15 cellular contexts compared by ENCODE assay signal in the genomic region with DNA sequence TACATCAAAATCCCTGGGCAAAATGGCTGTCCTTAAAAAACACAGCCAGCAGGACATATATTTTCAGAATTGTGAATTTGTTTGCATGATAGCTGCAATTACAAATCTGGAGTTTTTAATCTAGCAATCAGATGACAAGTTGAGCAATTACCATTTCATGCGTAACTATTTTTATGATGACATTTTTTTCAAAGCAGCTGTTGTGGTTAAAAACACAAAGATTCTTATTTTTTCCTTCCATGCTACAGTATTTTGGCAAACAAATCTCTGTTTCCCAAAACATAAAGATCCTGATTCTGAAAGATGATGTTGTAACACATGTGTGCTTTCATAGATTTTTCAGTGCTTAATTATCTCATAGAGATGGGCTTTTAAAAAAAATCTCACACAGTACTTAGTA.
DNase-seq lines count a peak whose midpoint lies in the region; ATAC-seq and TF ChIP-seq lines count a peak whose summit lies in the region.
"Had no signal": no experiment of that assay in that cellular context is flagged by ENCODE, and none has a peak within 500 bp of the region (broad histone marks: within the 10 kb centered on the region; RNA-seq: fewer than 3 reads in every experiment).

No MANE protein-coding gene starts in this region.

- ATAC-seq in GM18519 (IDR thresholded peaks at IDR 0.05; ENCODE audit: low FRiP score, unreplicated experiment), result no peak
- ATAC-seq: A549; CD8-positive, alpha-beta T cell; GM12878 had no signal

- H3K4me3 ChIP-seq in fibroblast of villous mesenchyme (ENCODE audit: low read depth, low read length), result no peak overlapping the region
- H3K4me3 ChIP-seq: A549; BLaER1 treated with 17β-estradiol and CSF1 and Interleukin-3, amounts not matched to agents 10 nM and 100 nM; GM12878; HAP-1 had no signal

- TF ChIP-seq CTCF in fibroblast of villous mesenchyme (IDR thresholded peaks at IDR 0.05; ENCODE audit: insufficient read depth, low read depth, low read length), result no peak

- DNase-seq in GM03348 (ENCODE audit: low spot score), result peak; percentile 14
- DNase-seq in RPMI7951 (ENCODE audit: low read depth), result peak; percentile 9
- DNase-seq in fibroblast of villous mesenchyme (ENCODE audit: low read depth), result peak; percentile 1
- no peak for DNase-seq in NCI-H2227 treated with DMSO at 0.1 percent for 48 hours (lab: John Stamatoyannopoulos, UW)
- no peak for DNase-seq in 8988T
- DNase-seq in NCI-H1105 treated with DMSO at 0.1 percent for 48 hours (lab: John Stamatoyannopoulos, UW), result no peak
- DNase-seq: Calu3; CD8-positive, alpha-beta T cell; DMS79 treated with DMSO at 0.1 percent for 48 hours; GF-D8 had no signal

Comparison
In these comparisons a context has a peak if more than half of its experiments do, and no peak if none do; other contexts are left out.
1. DNase-seq: peak in GM03348 (single experiment), RPMI7951 (single experiment) and fibroblast of villous mesenchyme (single experiment); none in NCI-H2227 treated with DMSO at 0.1 percent for 48 hours (single experiment), 8988T (single experiment) and NCI-H1105 treated with DMSO at 0.1 percent for 48 hours (single experiment).